ENCODE assay signal across 11 cellular contexts in genomic region chr17:78823282-78824046, GRCh38. TPM values are rescaled to one million over a fixed set of nuclear protein-coding genes. Genes with fewer than 3 reads are reported as not detected.
DNase-seq lines count a peak whose midpoint lies in the region; ATAC-seq, FAIRE-seq and TF ChIP-seq lines count a peak whose summit lies in the region.
"Had no signal": no experiment of that assay in that cellular context is flagged by ENCODE, and none has a peak within 500 bp of the region (broad histone marks: within the 10 kb centered on the region; RNA-seq: fewer than 3 reads in every experiment).

No MANE protein-coding gene starts in this region.

- TF ChIP-seq POLR2A in HCT116 (IDR thresholded peaks at IDR 0.05; ENCODE audit: borderline replicate concordance, extremely low read depth, insufficient read depth, insufficient read length), result no peak
- TF ChIP-seq POLR2A in GM18505 (IDR thresholded peaks at IDR 0.05; ENCODE audit: borderline replicate concordance, extremely low read depth, insufficient read depth, insufficient read length), result no peak

- intact Hi-C loops in HCT116 (cut with micrococcal nuclease), result no loop called here
- intact Hi-C loops in PC-9 (cut with micrococcal nuclease; ENCODE audit: unreplicated experiment), result no loop called here

- H3K4me1 ChIP-seq in HCT116 (ENCODE audit: control insufficient read depth in 1 of 2, insufficient read depth in 2 of 2, low read length in 2 of 2) (no peaks in the 10 kb centered on the region), neural progenitor cell (peaks cover 9% of the 10 kb centered on the region), PC-9 (replicated peaks; ENCODE audit: insufficient read depth) (no peaks in the 10 kb centered on the region)

- no TSS peak for BruUV-seq in HCT116 (replicated peaks; lab: Mats Ljungman, UMichigan)
- BruUV-seq in PC-9 (replicated peaks; lab: Mats Ljungman, UMichigan), result no TSS peak

- peaks cover 14% of the 10 kb centered on the region for H3K4me1 Mint-ChIP-seq in neural progenitor cell
- H3K4me1 Mint-ChIP-seq: brain had no signal

- peaks cover 66% of the 10 kb centered on the region for H3K79me2 ChIP-seq in HCT116 (ENCODE audit: insufficient read depth, low read length)
- H3K79me2 ChIP-seq in neural progenitor cell (ENCODE audit: low read depth), result peaks cover 4% of the 10 kb centered on the region
- H3K79me2 ChIP-seq in PC-9 (ENCODE audit: low read depth), result no peaks in the 10 kb centered on the region

- H3K4me3 Mint-ChIP-seq in neural progenitor cell, result no peak overlapping the region
- H3K4me3 Mint-ChIP-seq: brain had no signal

- H3K27me3 ChIP-seq in HCT116 (ENCODE audit: insufficient read depth, low read length) (no peaks in the 10 kb centered on the region), neural progenitor cell (no peaks in the 10 kb centered on the region), PC-9 (ENCODE audit: insufficient read depth, low read depth) (no peaks in the 10 kb centered on the region)

- H3K27ac Mint-ChIP-seq in neural progenitor cell, result no peak overlapping the region

- no peaks in the 10 kb centered on the region for H3K9me3 Mint-ChIP-seq in neural progenitor cell

- RAD21 ChIA-PET in HCT116 (lab: Charles Lee; ENCODE audit: low non-redundant PET in 1 of 2, low total read pairs in 2 of 2, uncharacterized antibody in 2 of 2, unreplicated experiment in 2 of 2), result no interaction called here

- CTCF ChIA-PET in HCT116 (lab: Charles Lee) (no interaction called here), PC-9 (lab: Charles Lee) (no interaction called here)

- ATAC-seq in HCT116 (no peak), HG03159 (IDR thresholded peaks at IDR 0.05; ENCODE audit: unreplicated experiment) (no peak), GM19351 (IDR thresholded peaks at IDR 0.05; ENCODE audit: unreplicated experiment) (no peak), GM18505 (IDR thresholded peaks at IDR 0.05; ENCODE audit: unreplicated experiment) (no peak)

- H3F3A ChIP-seq in neural progenitor cell (ENCODE audit: low read depth) (no peaks in the 10 kb centered on the region), PC-9 (ENCODE audit: insufficient read depth, low read depth) (no peaks in the 10 kb centered on the region)

- H3K9me3 ChIP-seq in HCT116 (ENCODE audit: control insufficient read depth in 1 of 2, insufficient read depth in 1 of 2, low read depth in 1 of 2, low read length in 2 of 2) (no peaks in the 10 kb centered on the region), neural progenitor cell (ENCODE audit: low read depth) (no peaks in the 10 kb centered on the region), PC-9 (ENCODE audit: insufficient read depth, low read depth) (no peaks in the 10 kb centered on the region)

- H3K36me3 ChIP-seq in HCT116 (ENCODE audit: control insufficient read depth in 1 of 2, insufficient read depth in 2 of 2, low read length in 2 of 2), result peaks cover 77 to 92% of the 10 kb centered on the region in 2 experiments
- no peaks in the 10 kb centered on the region for H3K36me3 ChIP-seq in neural progenitor cell
- peaks cover 4% of the 10 kb centered on the region; the same call in 1 of the 2 replicates for H3K36me3 ChIP-seq in PC-9 (ENCODE audit: low read depth)

- H3K9me2 ChIP-seq in HCT116 (ENCODE audit: insufficient read depth) (no peaks in the 10 kb centered on the region), PC-9 (ENCODE audit: insufficient read depth) (no peaks in the 10 kb centered on the region)

- H3K27ac ChIP-seq in HCT116 (ENCODE audit: low read depth, low read length) (no peak overlapping the region), caudate nucleus (ENCODE audit: low read depth, low read length) (peak overlapping the region; percentile 55), neural progenitor cell (no peak overlapping the region), PC-9 (no peak overlapping the region)
- H3K27ac ChIP-seq: epithelial cell of prostate had no signal

- TF ChIP-seq CTCF in D721Med (IDR thresholded peaks at IDR 0.05; ENCODE audit: insufficient read depth, missing control alignments) (peak; percentile 10), HCT116 (IDR thresholded peaks at IDR 0.05 in 2 of 3, conservative IDR thresholded peaks at IDR 0.05 in 1 of 3; ENCODE audit: borderline replicate concordance in 1 of 3, insufficient read depth in 1 of 3, low read depth in 2 of 3, low read length in 2 of 3) (peak in 2 of 3 experiments; percentile 37 to 72; a peak in 4 of 6 replicates), neural progenitor cell (IDR thresholded peaks at IDR 0.05) (peak; percentile 36), PC-9 (conservative IDR thresholded peaks at IDR 0.05) (no peak)

- H4K20me1 ChIP-seq in HCT116 (ENCODE audit: insufficient read depth) (peaks cover 12% of the 10 kb centered on the region; the same call in 1 of the 2 replicates), neural progenitor cell (ENCODE audit: low read depth) (peaks cover 19% of the 10 kb centered on the region), PC-9 (ENCODE audit: insufficient read depth) (no peaks in the 10 kb centered on the region; the same call in 1 of the 2 replicates)

- H3K4me2 ChIP-seq in HCT116 (ENCODE audit: low read length), result no peak overlapping the region
- no peak overlapping the region for H3K4me2 ChIP-seq in neural progenitor cell
- no peak overlapping the region for H3K4me2 ChIP-seq in PC-9

- H3K27me3 Mint-ChIP-seq in neural progenitor cell (ENCODE audit: insufficient read depth, low read depth), result no peaks in the 10 kb centered on the region
- H3K27me3 Mint-ChIP-seq: brain had no signal

- H2AFZ ChIP-seq in HCT116 (ENCODE audit: low read depth, low read length, poor library complexity, severe bottlenecking) (no peak overlapping the region), neural progenitor cell (replicated peaks) (no peak overlapping the region), PC-9 (no peak overlapping the region)

- H3K36me3 Mint-ChIP-seq in neural progenitor cell, result peaks cover 44% of the 10 kb centered on the region

- no peak for TF ChIP-seq RAD21 in HCT116 (IDR thresholded peaks at IDR 0.05; ENCODE audit: low read depth)

- H3K4me3 ChIP-seq in HCT116 (replicated peaks in 1 of 2; ENCODE audit: low read depth in 1 of 2, low read length in 2 of 2) (no peak overlapping the region), neural progenitor cell (no peak overlapping the region), PC-9 (no peak overlapping the region)

- DNase-seq in D721Med (ENCODE audit: insufficient read length, low spot score), result no peak
- no peak for DNase-seq in HCT116 (ENCODE audit: low read depth, low spot score)
- DNase-seq in caudate nucleus (lab: John Stamatoyannopoulos, UW), result no peak
- DNase-seq in neural progenitor cell (ENCODE audit: low spot score), result peak; percentile 46
- DNase-seq in PC-9, result no peak
- DNase-seq: NCI-H2171 treated with DMSO at 0.1 percent for 48 hours had no signal

- FAIRE-seq in D721Med (lab: Jason Lieb, UNC), result no peak

- H3K9ac ChIP-seq in HCT116 (ENCODE audit: low read length) (no peak overlapping the region), neural progenitor cell (no peak overlapping the region)

- POLR2A ChIA-PET in HCT116 (lab: Charles Lee) (interaction anchor here (0.9 kb wide), 1 partner anchor 9 kb away, joined by 3 read pairs; no protein-coding TSS in a partner anchor), PC-9 (lab: Charles Lee; ENCODE audit: unreplicated experiment) (no interaction called here)

TF ChIP-seq in HCT116, 20 proteins besides CTCF, POLR2A, EP300 and RAD21:
- TF ChIP-seq ATF3 (IDR thresholded peaks at IDR 0.05) (no peak), CBX3 (IDR thresholded peaks at IDR 0.05; ENCODE audit: low read depth) (0 out of 2 replicates have a peak, but pooled peaks have one; percentile 11)

RNA-seq across cellular contexts. Expression of gene USP36, which starts 17.1 kb away (rescaled TPM):
- 104 TPM for total RNA-seq in HCT116 (2021; ENCODE audit: unreplicated experiment)
- 61.4 and 63.6 TPM in 2 replicates for polyA plus RNA-seq in HCT116 (2012)
- 16.6 and 20.4 TPM in 2 replicates for total RNA-seq in neural progenitor cell (ENCODE audit: low replicate concordance)
- 41.4 and 46.2 TPM in 2 replicates for total RNA-seq in PC-9 (2021)

RNA-seq across cellular contexts. Expression of gene CYTH1, which starts 41.4 kb away (rescaled TPM):
- total RNA-seq in HCT116 (2021; ENCODE audit: unreplicated experiment) (34.3 TPM), neural progenitor cell (ENCODE audit: low replicate concordance) (14.8 and 16.0 TPM in 2 replicates), PC-9 (2021) (40.3 and 41.0 TPM in 2 replicates)
- polyA plus RNA-seq in HCT116 (2012), result 20.0 and 24.7 TPM in 2 replicates
